8 cellular contexts compared by ENCODE assay signal in genomic region chr9:104177003-104177611, GRCh38.
DNase-seq lines count a peak whose midpoint lies in the region; ATAC-seq, FAIRE-seq and TF ChIP-seq lines count a peak whose summit lies in the region.

No MANE protein-coding gene starts in this region.

- no peak overlapping the region for H2AK5ac ChIP-seq in H1 (ENCODE audit: low read depth, low read length)

- H3K27me3 ChIP-seq in H1 (replicated peaks in 1 of 4; ENCODE audit: control insufficient read depth in 3 of 4, extremely low read depth in 1 of 4, insufficient read depth in 3 of 4, low read length in 3 of 4), result no peaks in the 10 kb centered on the region
- no peaks in the 10 kb centered on the region for H3K27me3 ChIP-seq in upper lobe of right lung

- no peak overlapping the region for H4K91ac ChIP-seq in H1 (replicated peaks; ENCODE audit: insufficient read length, low read length)

- no peak for TF ChIP-seq POLR2A in H1 (IDR thresholded peaks at IDR 0.05; ENCODE audit: control extremely low read depth in 1 of 2, low read depth in 2 of 2, low read length in 2 of 2)

- H3K18ac ChIP-seq in H1 (ENCODE audit: extremely low read depth, low read length), result no peak overlapping the region

- H3K23ac ChIP-seq in H1 (ENCODE audit: insufficient read length), result no peak overlapping the region

- H3K9me3 ChIP-seq in H1 (ENCODE audit: insufficient read depth in 2 of 2, low read depth in 1 of 2, low read length in 1 of 2) (no peaks in the 10 kb centered on the region), upper lobe of right lung (no peaks in the 10 kb centered on the region)

- no peak overlapping the region for H2AFZ ChIP-seq in H1 (ENCODE audit: low read length)

- H3K79me1 ChIP-seq in H1 (ENCODE audit: low read depth, low read length), result no peaks in the 10 kb centered on the region

- H3K4me1 ChIP-seq in H1 (replicated peaks in 1 of 4; ENCODE audit: control insufficient read depth in 3 of 4, insufficient read depth in 4 of 4, low read length in 3 of 4), result no peaks in the 10 kb centered on the region
- no peaks in the 10 kb centered on the region for H3K4me1 ChIP-seq in upper lobe of right lung

- H4K5ac ChIP-seq in H1 (ENCODE audit: insufficient read length, low read depth, low read length), result no peak overlapping the region

- intact Hi-C loops in upper lobe of right lung (cut with DNase I), result no loop called here

- no peak overlapping the region for H2BK15ac ChIP-seq in H1 (ENCODE audit: low read length)

- FAIRE-seq in H1 (lab: Jason Lieb, UNC), result no peak

- TF ChIP-seq CTCF in 22Rv1 (IDR thresholded peaks at IDR 0.05), result peak; percentile 80
- peak in 2 of 3 experiments; percentile 57 to 58; a peak in 3 of 4 replicates for TF ChIP-seq CTCF in H1 (IDR thresholded peaks at IDR 0.05; ENCODE audit: control extremely low read depth in 1 of 3, insufficient read depth in 1 of 3, low read depth in 1 of 3, low read length in 3 of 3)
- peak; percentile 48 for TF ChIP-seq CTCF in upper lobe of right lung (IDR thresholded peaks at IDR 0.05)

- 72% methylated on average over 3 of the region's 3 CpGs; no CpG with 5 or more reads in 1 of the 2 experiments for WGBS in H1 (ENCODE audit: extremely low coverage in 1 of 2, insufficient coverage in 1 of 2, insufficient read length in 1 of 2, insufficient replicate concordance in 2 of 2, low coverage in 1 of 2, low lambda C conversion rate in 2 of 2, missing lambda C conversion rate in 1 of 2), 2 experiments

- H3K4me3 ChIP-seq in H1 (ENCODE audit: extremely low read depth in 1 of 4, insufficient read depth in 2 of 4, low read depth in 3 of 4, low read length in 4 of 4) (no peak overlapping the region), upper lobe of right lung (no peak overlapping the region)

- no peaks in the 10 kb centered on the region for H4K20me1 ChIP-seq in H1 (replicated peaks in 1 of 2; ENCODE audit: control insufficient read depth in 1 of 2, insufficient read depth in 2 of 2, low read length in 2 of 2)

- H4K8ac ChIP-seq in H1 (ENCODE audit: extremely low read depth, insufficient read depth, low read length), result no peak overlapping the region

- H3K14ac ChIP-seq in H1 (ENCODE audit: insufficient read length), result no peak overlapping the region

- TF ChIP-seq RAD21 in H1 (IDR thresholded peaks at IDR 0.05 in 1 of 2, conservative IDR thresholded peaks at IDR 0.05 in 1 of 2; ENCODE audit: low read depth in 2 of 2, low read length in 2 of 2), result peak; percentile 80

- CTCF ChIA-PET in H1 (lab: Charles Lee; ENCODE audit: partially characterized antibody), result interaction anchor here (0.6 to 7.9 kb wide), 19 partner anchors 10 to 566 kb away, joined by 3 to 133 read pairs (median 5); no protein-coding TSS in a partner anchor

- ATAC-seq in GM19324 (IDR thresholded peaks at IDR 0.05; ENCODE audit: low FRiP score, unreplicated experiment) (peak; percentile 64), upper lobe of right lung (peak; percentile 37), HG03280 (IDR thresholded peaks at IDR 0.05; ENCODE audit: unreplicated experiment) (no peak), GM21515 (IDR thresholded peaks at IDR 0.05; ENCODE audit: unreplicated experiment) (no peak)

- H3K36me3 ChIP-seq in H1 (ENCODE audit: control insufficient read depth in 2 of 4, insufficient read depth in 4 of 4, low read length in 3 of 4) (no peaks in the 10 kb centered on the region), upper lobe of right lung (no peaks in the 10 kb centered on the region)

- H3K4ac ChIP-seq in H1 (replicated peaks; ENCODE audit: insufficient read length, low read depth, low read length), result no peak overlapping the region

- no peak overlapping the region for H2BK12ac ChIP-seq in H1 (ENCODE audit: low read depth, low read length)

- no peak overlapping the region for H3K56ac ChIP-seq in H1 (replicated peaks; ENCODE audit: insufficient read length, low read depth, low read length)

- no peak for TF ChIP-seq EP300 in H1 (IDR thresholded peaks at IDR 0.05; ENCODE audit: borderline replicate concordance in 1 of 2, low read depth in 2 of 2, low read length in 2 of 2)

- no peak overlapping the region for H2BK5ac ChIP-seq in H1 (ENCODE audit: low read depth, low read length)

- no peaks in the 10 kb centered on the region for H3K79me2 ChIP-seq in H1 (ENCODE audit: control insufficient read depth in 1 of 2, insufficient read depth in 2 of 2, low read length in 2 of 2)

- DNase-seq in NCI-H1417 (lab: John Stamatoyannopoulos, UW) (peak; percentile 22 to 75 (median 26)), H1 (ENCODE audit: low read depth in 1 of 2, low spot score in 2 of 2) (no peak), upper lobe of right lung (no peak)
- DNase-seq in activated naive CD4-positive, alpha-beta T cell treated with anti-CD3 and anti-CD28 coated beads, Interleukin-2, amount 50 U/mL, for 16 hours, result no peak

- no peak overlapping the region for H3K9ac ChIP-seq in H1 (replicated peaks in 1 of 4; ENCODE audit: extremely low read depth in 1 of 4, low read depth in 3 of 4, low read length in 3 of 4)

- H3K4me2 ChIP-seq in H1 (ENCODE audit: insufficient read depth in 1 of 2, low read depth in 2 of 2, low read length in 2 of 2), result no peak overlapping the region

- POLR2A ChIA-PET in H1 (lab: Charles Lee; ENCODE audit: partially characterized antibody), result no interaction called here

- no peaks in the 10 kb centered on the region for H3K23me2 ChIP-seq in H1 (ENCODE audit: low read depth, low read length)

- no peak overlapping the region for H2BK20ac ChIP-seq in H1 (ENCODE audit: low read length)

- no peak overlapping the region for H2BK120ac ChIP-seq in H1 (replicated peaks; ENCODE audit: low read depth, low read length)

- H3K27ac ChIP-seq in 22Rv1 (no peak overlapping the region), H1 (ENCODE audit: low read depth, low read length) (no peak overlapping the region), upper lobe of right lung (no peak overlapping the region)

TF ChIP-seq in H1, 55 proteins besides CTCF, POLR2A, EP300 and RAD21:
- no peak for TF ChIP-seq SIX5 (IDR thresholded peaks at IDR 0.05; ENCODE audit: low read depth, low read length)
- TF ChIP-seq CTBP2 (IDR thresholded peaks at IDR 0.05; ENCODE audit: borderline replicate concordance, insufficient read depth, insufficient read length, low read length), result no peak
- no peak for TF ChIP-seq KDM4A (IDR thresholded peaks at IDR 0.05; ENCODE audit: low read depth, low read length, severe bottlenecking)

Comparison
In these comparisons a context has a peak if more than half of its experiments do, and no peak if none do; other contexts are left out.
1. ATAC-seq: peak in GM19324 (single experiment) and upper lobe of right lung (single experiment); none in HG03280 (single experiment) and GM21515 (single experiment).
2. DNase-seq: peak in NCI-H1417 (3 of 3); none in H1 (0 of 2), upper lobe of right lung (single experiment) and activated naive CD4-positive, alpha-beta T cell treated with anti-CD3 and anti-CD28 coated beads, Interleukin-2, amount 50 U/mL, for 16 hours (single experiment).
3. Peak in every context shown above with its lines, with median percentiles within 50 percentile points of each other: CTCF ChIP-seq.